In genomic region chr17:32144442-32144841, GRCh38 we compare ENCODE assay signal across 1 cellular context.
TF ChIP-seq lines count a peak whose summit lies in the region.

No MANE protein-coding gene starts in this region.

TF ChIP-seq in HEK293, 187 proteins besides CTCF, POLR2A, EP300 and RAD21:
- peak; percentile 98 for TF ChIP-seq ZNF121 (tag by site-specific recombination; IDR thresholded peaks at IDR 0.05)
